Comparison of ENCODE assay signal across 15 cellular contexts in genomic region chr4:71400788-71401187, GRCh38.
DNase-seq lines count a peak whose midpoint lies in the region; ATAC-seq, FAIRE-seq and TF ChIP-seq lines count a peak whose summit lies in the region.
"Had no signal": no experiment of that assay in that cellular context is flagged by ENCODE, and none has a peak within 500 bp of the region (broad histone marks: within the 10 kb centered on the region; RNA-seq: fewer than 3 reads in every experiment).

No MANE protein-coding gene starts in this region.

- no peaks in the 10 kb centered on the region for H3K27me3 ChIP-seq in right lobe of liver
- no peaks in the 10 kb centered on the region for H3K27me3 ChIP-seq in HepG2 (ENCODE audit: control insufficient read depth in 1 of 2, insufficient read depth in 2 of 2, low read length in 2 of 2)
- H3K27me3 ChIP-seq: BLaER1 had no signal

- H3K4me2 ChIP-seq in HepG2 (ENCODE audit: low read depth, low read length) = no peak overlapping the region
- H3K4me2 ChIP-seq: BLaER1, GM23338 had no signal

- no TSS peak for BruUV-seq in HepG2 (replicated peaks; lab: Mats Ljungman, UMichigan)

- CTCF ChIA-PET in HepG2 (lab: Yijun Ruan, JAX; ENCODE audit: low intra/inter-chr PET ratio, low total read pairs) = no interaction called here

- no peaks in the 10 kb centered on the region for H3K79me2 ChIP-seq in HepG2 (ENCODE audit: insufficient read depth, low read length)

- no peaks in the 10 kb centered on the region for H3K27me3 Mint-ChIP-seq in progenitor cell of endocrine pancreas
- H3K27me3 Mint-ChIP-seq: CD8-positive, alpha-beta memory T cell had no signal

- ATAC-seq in right lobe of liver (peak; percentile 36 to 71 (median 44)), HepG2 (no peak), left lobe of liver (peak; percentile 63), HG03196 (IDR thresholded peaks at IDR 0.05; ENCODE audit: unreplicated experiment) (no peak), HG02840 (IDR thresholded peaks at IDR 0.05; ENCODE audit: low FRiP score, unreplicated experiment) (no peak)
- ATAC-seq: GM12878, GM23338 had no signal

- no peaks in the 10 kb centered on the region for H3K9me3 Mint-ChIP-seq in progenitor cell of endocrine pancreas (ENCODE audit: low read depth)
- H3K9me3 Mint-ChIP-seq: CD8-positive, alpha-beta memory T cell; GM23338 had no signal

- peak overlapping the region; percentile 29 for H3K27ac Mint-ChIP-seq in progenitor cell of endocrine pancreas
- H3K27ac Mint-ChIP-seq: CD8-positive, alpha-beta memory T cell; GM23338 had no signal

- H3K4me3 ChIP-seq in right lobe of liver = no peak overlapping the region
- no peak overlapping the region for H3K4me3 ChIP-seq in HepG2 (replicated peaks in 1 of 3; ENCODE audit: insufficient read depth in 1 of 3, low read depth in 2 of 3, low read length in 3 of 3)
- H3K4me3 ChIP-seq: BLaER1, GM12878, GM23338 had no signal

- intact Hi-C loops in right lobe of liver (cut with DNase I) = no loop called here
- intact Hi-C loops in HepG2 (cut with micrococcal nuclease; ENCODE audit: unreplicated experiment) = no loop called here

- no peak overlapping the region for H3K4me3 Mint-ChIP-seq in progenitor cell of endocrine pancreas (ENCODE audit: low read depth)
- H3K4me3 Mint-ChIP-seq: CD8-positive, alpha-beta memory T cell; GM23338 had no signal

- H3K9me3 ChIP-seq in right lobe of liver (no peaks in the 10 kb centered on the region), HepG2 (ENCODE audit: low read length) (no peaks in the 10 kb centered on the region)
- H3K9me3 ChIP-seq: BLaER1, Caco-2 had no signal

- H3K9ac ChIP-seq in HepG2 (ENCODE audit: insufficient read depth, low read depth, low read length) = no peak overlapping the region
- H3K9ac ChIP-seq: BLaER1 had no signal

- no peak for FAIRE-seq in HepG2 (lab: Jason Lieb, UNC)
- FAIRE-seq: GM12878, GM18507 had no signal

- H2AFZ ChIP-seq in HepG2 (ENCODE audit: low read length) = no peak overlapping the region
- H2AFZ ChIP-seq: GM23338 had no signal

- TF ChIP-seq EP300 in HepG2 (IDR thresholded peaks at IDR 0.05; ENCODE audit: low read depth in 2 of 2, low read length in 2 of 2) (no peak), HepG2 (CRISPR knock-in tag; IDR thresholded peaks at IDR 0.05; ENCODE audit: borderline replicate concordance) (no peak)

- DNase-seq in right lobe of liver = no peak
- no peak for DNase-seq in HepG2 (ENCODE audit: low spot score)
- DNase-seq in left lobe of liver (ENCODE audit: low spot score) = no peak
- no peak for DNase-seq in progenitor cell of endocrine pancreas (ENCODE audit: low spot score, unreplicated experiment)
- DNase-seq in NCI-H524 (lab: John Stamatoyannopoulos, UW) = no peak
- DNase-seq: Caco-2; CD8-positive, alpha-beta memory T cell; H7 had no signal

- TF ChIP-seq RAD21 in HepG2 (CRISPR knock-in tag; IDR thresholded peaks at IDR 0.05) = no peak

- TF ChIP-seq POLR2A in right lobe of liver (IDR thresholded peaks at IDR 0.05) (no peak), HepG2 (IDR thresholded peaks at IDR 0.05; ENCODE audit: insufficient read depth in 1 of 2, low read depth in 2 of 2, low read length in 2 of 2) (no peak)

- H3K36me3 ChIP-seq in right lobe of liver (no peaks in the 10 kb centered on the region), HepG2 (replicated peaks in 1 of 2; ENCODE audit: control insufficient read depth in 1 of 2, insufficient read depth in 2 of 2, low read length in 2 of 2) (no peaks in the 10 kb centered on the region)
- H3K36me3 ChIP-seq: BLaER1 had no signal

- H3K4me1 Mint-ChIP-seq in progenitor cell of endocrine pancreas (ENCODE audit: low read depth) = peaks cover 21% of the 10 kb centered on the region

- H4K20me1 ChIP-seq in HepG2 (ENCODE audit: insufficient read depth, low read length) = no peaks in the 10 kb centered on the region
- H4K20me1 ChIP-seq: BLaER1 had no signal

- in situ Hi-C loops in HepG2 (cut with HindIII; ENCODE audit: extremely low pct_ligation_motif_present, low pct_unique_long_range_greater_than_20kb) = no loop called here

- H3K4me1 ChIP-seq in right lobe of liver (peaks cover 0 to 13% (median 0%) of the 10 kb centered on the region in 4 donors), HepG2 (ENCODE audit: insufficient read depth, low read length) (no peaks in the 10 kb centered on the region)
- H3K4me1 ChIP-seq: BLaER1, Caco-2 had no signal

- POLR2A ChIA-PET in HepG2 (lab: Yijun Ruan, JAX) = no interaction called here

- H3K27ac ChIP-seq in right lobe of liver (no peak overlapping the region), HepG2 (ENCODE audit: extremely low read length, insufficient read depth, low read length) (no peak overlapping the region)
- H3K27ac ChIP-seq: 22Rv1, BLaER1 had no signal

- peaks cover 36% of the 10 kb centered on the region for H3K36me3 Mint-ChIP-seq in progenitor cell of endocrine pancreas (ENCODE audit: insufficient read depth)

- TF ChIP-seq CTCF in right lobe of liver (IDR thresholded peaks at IDR 0.05) (no peak), HepG2 (CRISPR knock-in tag; IDR thresholded peaks at IDR 0.05) (no peak), progenitor cell of endocrine pancreas (IDR thresholded peaks at IDR 0.05; ENCODE audit: unreplicated experiment) (no peak)

TF ChIP-seq in HepG2, 621 proteins besides CTCF, POLR2A, EP300 and RAD21:
- TF ChIP-seq HMGXB4 (CRISPR knock-in tag; IDR thresholded peaks at IDR 0.05; ENCODE audit: borderline replicate concordance in 1 of 2, low read depth in 1 of 2) (no peak), ZBTB1 (CRISPR knock-in tag; IDR thresholded peaks at IDR 0.05; ENCODE audit: borderline replicate concordance) (no peak), ZNF18 (CRISPR knock-in tag; IDR thresholded peaks at IDR 0.05; ENCODE audit: insufficient replicate concordance) (no peak), ZNF160 (CRISPR knock-in tag; IDR thresholded peaks at IDR 0.05) (no peak), TFDP2 (CRISPR knock-in tag; IDR thresholded peaks at IDR 0.05) (no peak), EHMT2 (IDR thresholded peaks at IDR 0.05; ENCODE audit: borderline replicate concordance, low read depth, low read length) (no peak), NAIF1 (CRISPR knock-in tag; IDR thresholded peaks at IDR 0.05; ENCODE audit: borderline replicate concordance) (no peak), KLF9 (CRISPR knock-in tag; IDR thresholded peaks at IDR 0.05; ENCODE audit: low read depth) (no peak), KLF13 (CRISPR knock-in tag; IDR thresholded peaks at IDR 0.05) (no peak)
TF ChIP-seq in HepG2: peak in this region for 0.

Comparison
In these comparisons a context has a peak if more than half of its experiments do, and no peak if none do; other contexts are left out.
1. ATAC-seq: peak in right lobe of liver (4 of 4) and left lobe of liver (single experiment); none in HepG2 (single experiment), HG03196 (single experiment) and HG02840 (single experiment).